17 cellular contexts compared by ENCODE assay signal in the genomic region with DNA sequence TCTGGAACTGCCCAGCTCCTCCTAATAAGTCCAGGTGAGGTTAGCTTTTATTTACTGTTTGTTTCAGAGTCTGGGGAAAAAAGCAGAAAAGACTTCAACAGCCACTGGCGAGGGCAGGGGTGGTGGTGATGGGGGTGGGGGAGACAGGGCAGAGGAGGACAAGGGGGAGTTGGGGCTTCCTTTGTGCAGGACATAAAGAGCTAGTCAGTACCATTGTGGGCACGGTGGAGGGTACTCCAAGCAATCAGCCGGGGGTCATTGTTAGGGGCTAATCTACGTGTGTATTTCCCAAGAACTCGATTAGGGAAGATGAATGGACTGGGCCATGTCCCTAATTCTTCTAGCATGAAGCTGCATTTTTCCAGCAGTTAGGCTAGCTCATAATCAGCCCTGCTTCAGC. TPM values are rescaled to one million over a fixed set of nuclear protein-coding genes. Genes with fewer than 3 reads are reported as not detected.
A peak's percentile ranks its signal among the peaks of the same experiment; 100 is the strongest.
DNase-seq lines count a peak whose midpoint lies in the region; ATAC-seq and TF ChIP-seq lines count a peak whose summit lies in the region.
"Had no signal": no experiment of that assay in that cellular context is flagged by ENCODE, and none has a peak within 500 bp of the region (broad histone marks: within the 10 kb centered on the region; RNA-seq: fewer than 3 reads in every experiment).

No MANE protein-coding gene starts in this region.

- H3K9me3 Mint-ChIP-seq in WTC11 = no peaks in the 10 kb centered on the region
- no peaks in the 10 kb centered on the region for H3K9me3 Mint-ChIP-seq in activated naive CD8-positive, alpha-beta T cell treated with anti-CD3 and anti-CD28 coated beads, Interleukin-2, amount 50 U/mL, for 24 hours

- H3K79me2 ChIP-seq in osteoblast (ENCODE audit: insufficient read depth, low read length) = no peaks in the 10 kb centered on the region

- H3K36me3 Mint-ChIP-seq in WTC11 = no peaks in the 10 kb centered on the region
- no peaks in the 10 kb centered on the region for H3K36me3 Mint-ChIP-seq in activated naive CD8-positive, alpha-beta T cell treated with anti-CD3 and anti-CD28 coated beads, Interleukin-2, amount 50 U/mL, for 24 hours (ENCODE audit: low read depth)
- H3K36me3 Mint-ChIP-seq: CD4-positive, alpha-beta memory T cell had no signal

- intact Hi-C loops in lower lobe of right lung (cut with DNase I) = no loop called here

- no peaks in the 10 kb centered on the region for H4K20me1 ChIP-seq in osteoblast (ENCODE audit: insufficient read depth, low read length)

- H3K36me3 ChIP-seq in iPS-15b (ENCODE audit: control insufficient read depth, insufficient read depth, low read length) (no peaks in the 10 kb centered on the region), osteoblast (ENCODE audit: insufficient read depth, low read length) (no peaks in the 10 kb centered on the region), lower lobe of right lung (no peaks in the 10 kb centered on the region)
- H3K36me3 ChIP-seq: BE2C had no signal

- ATAC-seq in WTC11 (0 out of 2 replicates have a peak, but pooled peaks have one; percentile 3), lower lobe of right lung (no peak), HG03354 (IDR thresholded peaks at IDR 0.05; ENCODE audit: poor library complexity, severe bottlenecking, unreplicated experiment) (no peak)
- ATAC-seq in activated naive CD8-positive, alpha-beta T cell treated with anti-CD3 and anti-CD28 coated beads, Interleukin-2, amount 50 U/mL, for 24 hours = no peak
- ATAC-seq: A549, HepG2 had no signal

- POLR2A ChIA-PET in WTC11 (lab: Charles Lee) = interaction anchor here (0.6 kb wide), 1 partner anchor 1331 kb away, joined by 3 read pairs; no protein-coding TSS in a partner anchor

- CTCF ChIA-PET in WTC11 (lab: Charles Lee) = interaction anchor here (0.6 to 2.8 kb wide), 8 partner anchors 11 to 421 kb away, joined by 3 to 26 read pairs (median 6); a partner anchor contains a TSS

- H3K27ac ChIP-seq in osteoblast (ENCODE audit: low read depth, low read length) = no peak overlapping the region
- no peak overlapping the region for H3K27ac ChIP-seq in lower lobe of right lung
- H3K27ac ChIP-seq: A549, C4-2B had no signal

- peaks cover 96% of the 10 kb centered on the region for H3K27me3 ChIP-seq in iPS-15b (ENCODE audit: control insufficient read depth, insufficient read depth, low read length)
- H3K27me3 ChIP-seq in osteoblast (ENCODE audit: insufficient read depth, low read length) = peaks cover 99% of the 10 kb centered on the region
- H3K27me3 ChIP-seq in lower lobe of right lung (ENCODE audit: low read depth) = peaks cover 83% of the 10 kb centered on the region

- H3K9me3 ChIP-seq in iPS-15b (ENCODE audit: control insufficient read depth, insufficient read depth, low read length) (no peaks in the 10 kb centered on the region), osteoblast (ENCODE audit: low read depth, low read length) (peaks cover 1% of the 10 kb centered on the region), lower lobe of right lung (no peaks in the 10 kb centered on the region)
- H3K9me3 ChIP-seq: A549, BE2C had no signal

- no peak for TF ChIP-seq CTCF in WTC11 (IDR thresholded peaks at IDR 0.05)
- no peak for TF ChIP-seq CTCF in osteoblast (IDR thresholded peaks at IDR 0.05; ENCODE audit: extremely low read depth, low read depth, low read length)
- no peak for TF ChIP-seq CTCF in lower lobe of right lung (IDR thresholded peaks at IDR 0.05)

- H3K4me2 ChIP-seq in osteoblast (ENCODE audit: insufficient read depth, low read length) = no peak overlapping the region
- H3K4me2 ChIP-seq: A549 had no signal

- H3K4me3 Mint-ChIP-seq in WTC11 = peak overlapping the region; percentile 16; the same call in 1 of the 2 replicates
- no peak overlapping the region for H3K4me3 Mint-ChIP-seq in activated naive CD8-positive, alpha-beta T cell treated with anti-CD3 and anti-CD28 coated beads, Interleukin-2, amount 50 U/mL, for 24 hours
- H3K4me3 Mint-ChIP-seq: CD4-positive, alpha-beta memory T cell had no signal

- H3K27ac Mint-ChIP-seq in WTC11 = no peak overlapping the region
- H3K27ac Mint-ChIP-seq in activated naive CD8-positive, alpha-beta T cell treated with anti-CD3 and anti-CD28 coated beads, Interleukin-2, amount 50 U/mL, for 24 hours = no peak overlapping the region
- H3K27ac Mint-ChIP-seq: CD4-positive, alpha-beta memory T cell had no signal

- H3K4me1 ChIP-seq in iPS-15b (ENCODE audit: control insufficient read depth, insufficient read depth, low read length) (peaks cover 4% of the 10 kb centered on the region), osteoblast (ENCODE audit: insufficient read depth, low read length) (no peaks in the 10 kb centered on the region), lower lobe of right lung (peaks cover 17% of the 10 kb centered on the region)
- H3K4me1 ChIP-seq: A549, BE2C had no signal

- no peak overlapping the region for H2AFZ ChIP-seq in osteoblast (ENCODE audit: low read length)

- H3K4me3 ChIP-seq in iPS-15b (ENCODE audit: low read depth, low read length) = peak overlapping the region; percentile 1
- no peak overlapping the region for H3K4me3 ChIP-seq in osteoblast (ENCODE audit: insufficient read depth, low read length)
- H3K4me3 ChIP-seq in lower lobe of right lung = no peak overlapping the region
- H3K4me3 ChIP-seq: A549 had no signal

- H3K9ac ChIP-seq in iPS-15b (ENCODE audit: low read depth, low read length) = no peak overlapping the region

- DNase-seq in NCI-H748 (lab: John Stamatoyannopoulos, UW; ENCODE audit: unreplicated experiment) (peak; percentile 90), WTC11 (ENCODE audit: low spot score) (no peak), osteoblast (ENCODE audit: insufficient read length, low spot score, missing footprints) (peak; percentile 53), lower lobe of right lung (no peak), COR-L47 (lab: John Stamatoyannopoulos, UW) (no peak)
- DNase-seq in activated naive CD8-positive, alpha-beta T cell treated with anti-CD3 and anti-CD28 coated beads, Interleukin-2, amount 50 U/mL, for 24 hours = no peak
- DNase-seq: BE2C; CD4-positive, alpha-beta memory T cell; DMS153; DND-41; GDM1 had no signal

- H3K27me3 Mint-ChIP-seq in WTC11 (ENCODE audit: low read depth) = peaks cover 98% of the 10 kb centered on the region
- peaks cover 65% of the 10 kb centered on the region for H3K27me3 Mint-ChIP-seq in activated naive CD8-positive, alpha-beta T cell treated with anti-CD3 and anti-CD28 coated beads, Interleukin-2, amount 50 U/mL, for 24 hours

- peaks cover 32% of the 10 kb centered on the region for H3K4me1 Mint-ChIP-seq in WTC11
- H3K4me1 Mint-ChIP-seq in activated naive CD8-positive, alpha-beta T cell treated with anti-CD3 and anti-CD28 coated beads, Interleukin-2, amount 50 U/mL, for 24 hours = peaks cover 11% of the 10 kb centered on the region

TF ChIP-seq in WTC11, 78 proteins besides CTCF, POLR2A, EP300 and RAD21 (continues in another document):
- TF ChIP-seq, protein P1, sequence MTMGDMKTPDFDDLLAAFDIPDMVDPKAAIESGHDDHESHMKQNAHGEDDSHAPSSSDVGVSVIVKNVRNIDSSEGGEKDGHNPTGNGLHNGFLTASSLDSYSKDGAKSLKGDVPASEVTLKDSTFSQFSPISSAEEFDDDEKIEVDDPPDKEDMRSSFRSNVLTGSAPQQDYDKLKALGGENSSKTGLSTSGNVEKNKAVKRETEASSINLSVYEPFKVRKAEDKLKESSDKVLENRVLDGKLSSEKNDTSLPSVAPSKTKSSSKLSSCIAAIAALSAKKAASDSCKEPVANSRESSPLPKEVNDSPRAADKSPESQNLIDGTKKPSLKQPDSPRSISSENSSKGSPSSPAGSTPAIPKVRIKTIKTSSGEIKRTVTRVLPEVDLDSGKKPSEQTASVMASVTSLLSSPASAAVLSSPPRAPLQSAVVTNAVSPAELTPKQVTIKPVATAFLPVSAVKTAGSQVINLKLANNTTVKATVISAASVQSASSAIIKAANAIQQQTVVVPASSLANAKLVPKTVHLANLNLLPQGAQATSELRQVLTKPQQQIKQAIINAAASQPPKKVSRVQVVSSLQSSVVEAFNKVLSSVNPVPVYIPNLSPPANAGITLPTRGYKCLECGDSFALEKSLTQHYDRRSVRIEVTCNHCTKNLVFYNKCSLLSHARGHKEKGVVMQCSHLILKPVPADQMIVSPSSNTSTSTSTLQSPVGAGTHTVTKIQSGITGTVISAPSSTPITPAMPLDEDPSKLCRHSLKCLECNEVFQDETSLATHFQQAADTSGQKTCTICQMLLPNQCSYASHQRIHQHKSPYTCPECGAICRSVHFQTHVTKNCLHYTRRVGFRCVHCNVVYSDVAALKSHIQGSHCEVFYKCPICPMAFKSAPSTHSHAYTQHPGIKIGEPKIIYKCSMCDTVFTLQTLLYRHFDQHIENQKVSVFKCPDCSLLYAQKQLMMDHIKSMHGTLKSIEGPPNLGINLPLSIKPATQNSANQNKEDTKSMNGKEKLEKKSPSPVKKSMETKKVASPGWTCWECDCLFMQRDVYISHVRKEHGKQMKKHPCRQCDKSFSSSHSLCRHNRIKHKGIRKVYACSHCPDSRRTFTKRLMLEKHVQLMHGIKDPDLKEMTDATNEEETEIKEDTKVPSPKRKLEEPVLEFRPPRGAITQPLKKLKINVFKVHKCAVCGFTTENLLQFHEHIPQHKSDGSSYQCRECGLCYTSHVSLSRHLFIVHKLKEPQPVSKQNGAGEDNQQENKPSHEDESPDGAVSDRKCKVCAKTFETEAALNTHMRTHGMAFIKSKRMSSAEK (CRISPR knock-in tag; IDR thresholded peaks at IDR 0.05; ENCODE audit: borderline replicate concordance) = no peak
- TF ChIP-seq FOXJ3 (CRISPR knock-in tag; IDR thresholded peaks at IDR 0.05; ENCODE audit: borderline replicate concordance) = no peak
- TF ChIP-seq, protein P2, sequence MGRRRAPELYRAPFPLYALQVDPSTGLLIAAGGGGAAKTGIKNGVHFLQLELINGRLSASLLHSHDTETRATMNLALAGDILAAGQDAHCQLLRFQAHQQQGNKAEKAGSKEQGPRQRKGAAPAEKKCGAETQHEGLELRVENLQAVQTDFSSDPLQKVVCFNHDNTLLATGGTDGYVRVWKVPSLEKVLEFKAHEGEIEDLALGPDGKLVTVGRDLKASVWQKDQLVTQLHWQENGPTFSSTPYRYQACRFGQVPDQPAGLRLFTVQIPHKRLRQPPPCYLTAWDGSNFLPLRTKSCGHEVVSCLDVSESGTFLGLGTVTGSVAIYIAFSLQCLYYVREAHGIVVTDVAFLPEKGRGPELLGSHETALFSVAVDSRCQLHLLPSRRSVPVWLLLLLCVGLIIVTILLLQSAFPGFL (CRISPR knock-in tag; IDR thresholded peaks at IDR 0.05; ENCODE audit: borderline replicate concordance) = no peak

RNA-seq across cellular contexts. Expression of a gene that starts 2.8 kb away (rescaled TPM):
- total RNA-seq in WTC11 (2021) = 0.57 to 0.94 TPM (median 0.89 TPM) in 3 replicates
- not detected in 2 replicates for total RNA-seq in osteoblast
- not detected for total RNA-seq in lower lobe of right lung
- total RNA-seq: CD4-positive, alpha-beta memory T cell; HepG2; HT1080 had no signal

RNA-seq across cellular contexts. Expression of a gene that starts 42.4 kb away (rescaled TPM):
- total RNA-seq in WTC11 (2021) = not detected in 3 replicates
- total RNA-seq in osteoblast = not detected in 2 replicates
- total RNA-seq in lower lobe of right lung = not detected
- total RNA-seq: CD4-positive, alpha-beta memory T cell; HepG2; HT1080 had no signal

RNA-seq across cellular contexts. Expression of a gene that starts 56.1 kb away (rescaled TPM):
- 0.22 TPM in 1 of 3 replicates, not detected in the others for total RNA-seq in WTC11 (2021)
- not detected in 2 replicates for total RNA-seq in osteoblast
- 1.7 TPM for total RNA-seq in lower lobe of right lung
- total RNA-seq: CD4-positive, alpha-beta memory T cell; HepG2; HT1080 had no signal

Comparison
In these comparisons a context has a peak if more than half of its experiments do, and no peak if none do; other contexts are left out.
1. DNase-seq: peak in NCI-H748 (single experiment) and osteoblast (single experiment); none in WTC11 (single experiment), lower lobe of right lung (single experiment), COR-L47 (single experiment) and activated naive CD8-positive, alpha-beta T cell treated with anti-CD3 and anti-CD28 coated beads, Interleukin-2, amount 50 U/mL, for 24 hours (single experiment).